Comparison of ENCODE assay signal across 10 cellular contexts in genomic region chr7:101940830-101941229, GRCh38.
A peak's percentile ranks its signal among the peaks of the same experiment; 100 is the strongest.
DNase-seq lines count a peak whose midpoint lies in the region; ATAC-seq, FAIRE-seq and TF ChIP-seq lines count a peak whose summit lies in the region.
"Had no signal": no experiment of that assay in that cellular context is flagged by ENCODE, and none has a peak within 500 bp of the region (broad histone marks: within the 10 kb centered on the region; RNA-seq: fewer than 3 reads in every experiment).

No MANE protein-coding gene starts in this region.

- FAIRE-seq in small intestine (lab: Jason Lieb, UNC), result no peak

- H3K9me3 ChIP-seq in psoas muscle (no peaks in the 10 kb centered on the region), small intestine (ENCODE audit: control insufficient read depth, low read depth) (no peaks in the 10 kb centered on the region)

- TF ChIP-seq CTCF in foreskin keratinocyte (conservative IDR thresholded peaks at IDR 0.05), result no peak
- TF ChIP-seq CTCF in psoas muscle (IDR thresholded peaks at IDR 0.05), result no peak

- no peak overlapping the region for H3K4me3 ChIP-seq in H7 (ENCODE audit: insufficient read depth, low read depth, low read length)
- no peak overlapping the region for H3K4me3 ChIP-seq in psoas muscle
- H3K4me3 ChIP-seq in small intestine (ENCODE audit: low read depth in 1 of 2, low read length in 2 of 2), result no peak overlapping the region

- DNase-seq in H7 (peak; percentile 75), NCI-H748 treated with DMSO at 0.1 percent for 48 hours (lab: John Stamatoyannopoulos, UW) (peak; percentile 35), foreskin keratinocyte (no peak), psoas muscle (no peak), NCI-H1048 (lab: John Stamatoyannopoulos, UW) (no peak), small intestine (no peak)
- DNase-seq in stimulated activated CD4-positive, alpha-beta T cell treated with anti-CD3 and anti-CD28 coated beads, Interleukin-2, amount 100 ng/mL, for 24 hours, result no peak
- DNase-seq: dermis blood vessel endothelial cell; stimulated activated CD4-positive, alpha-beta T cell treated with anti-CD3 and anti-CD28 coated beads, Interleukin-4, amount 100 ng/mL, for 1 hour had no signal

- ATAC-seq in foreskin keratinocyte, result no peak
- ATAC-seq in psoas muscle, result no peak
- no peak for ATAC-seq in GM21619 (IDR thresholded peaks at IDR 0.05; ENCODE audit: unreplicated experiment)

- intact Hi-C loops in psoas muscle (cut with DNase I), result no loop called here

- peak overlapping the region; percentile 45 for H3K27ac ChIP-seq in foreskin keratinocyte
- peak overlapping the region; percentile 58 for H3K27ac ChIP-seq in psoas muscle
- H3K27ac ChIP-seq in small intestine (ENCODE audit: low read depth in 1 of 2, low read length in 1 of 2), result no peak overlapping the region

- 43 to 65% (median 49%) methylated on average over 9 of the region's 9 CpGs for WGBS in psoas muscle, 3 donors
- 46 to 71% (median 56%) methylated on average over 9 of the region's 9 CpGs for WGBS in small intestine, 3 donors

- H3K4me1 ChIP-seq in foreskin keratinocyte (peaks cover 24% of the 10 kb centered on the region), psoas muscle (peaks cover 75% of the 10 kb centered on the region), small intestine (ENCODE audit: control insufficient read depth in 2 of 2, insufficient read depth in 1 of 2, low read depth in 1 of 2, low read length in 1 of 2) (peaks cover 0 to 15% of the 10 kb centered on the region in 2 donors)

- H3K27me3 ChIP-seq in H7 (ENCODE audit: control insufficient read depth, insufficient read depth, low read length) (no peaks in the 10 kb centered on the region), foreskin keratinocyte (no peaks in the 10 kb centered on the region), psoas muscle (ENCODE audit: insufficient read depth in 3 of 3, low read length in 2 of 3) (no peaks in the 10 kb centered on the region), small intestine (ENCODE audit: control insufficient read depth in 2 of 2, insufficient read depth in 2 of 2, low read length in 2 of 2) (no peaks in the 10 kb centered on the region)

- H3K36me3 ChIP-seq in H7 (replicated peaks; ENCODE audit: control insufficient read depth, insufficient read depth, low read length) (no peaks in the 10 kb centered on the region), psoas muscle (ENCODE audit: insufficient read depth in 1 of 2, low read depth in 1 of 2) (no peaks in the 10 kb centered on the region), small intestine (ENCODE audit: control insufficient read depth in 2 of 2, insufficient read depth in 2 of 2, low read length in 2 of 2) (no peaks in the 10 kb centered on the region)

Comparison
In these comparisons a context has a peak if more than half of its experiments do, and no peak if none do; other contexts are left out.
1. DNase-seq: peak in H7 (single experiment) and NCI-H748 treated with DMSO at 0.1 percent for 48 hours (single experiment); none in foreskin keratinocyte (0 of 2), psoas muscle (0 of 2), NCI-H1048 (single experiment), small intestine (single experiment) and stimulated activated CD4-positive, alpha-beta T cell treated with anti-CD3 and anti-CD28 coated beads, Interleukin-2, amount 100 ng/mL, for 24 hours (0 of 2).
2. H3K27ac ChIP-seq: peak in foreskin keratinocyte (single experiment) and psoas muscle (single experiment); none in small intestine (0 of 2).